Comparison of ENCODE assay signal across 1 cellular context in the genomic region with DNA sequence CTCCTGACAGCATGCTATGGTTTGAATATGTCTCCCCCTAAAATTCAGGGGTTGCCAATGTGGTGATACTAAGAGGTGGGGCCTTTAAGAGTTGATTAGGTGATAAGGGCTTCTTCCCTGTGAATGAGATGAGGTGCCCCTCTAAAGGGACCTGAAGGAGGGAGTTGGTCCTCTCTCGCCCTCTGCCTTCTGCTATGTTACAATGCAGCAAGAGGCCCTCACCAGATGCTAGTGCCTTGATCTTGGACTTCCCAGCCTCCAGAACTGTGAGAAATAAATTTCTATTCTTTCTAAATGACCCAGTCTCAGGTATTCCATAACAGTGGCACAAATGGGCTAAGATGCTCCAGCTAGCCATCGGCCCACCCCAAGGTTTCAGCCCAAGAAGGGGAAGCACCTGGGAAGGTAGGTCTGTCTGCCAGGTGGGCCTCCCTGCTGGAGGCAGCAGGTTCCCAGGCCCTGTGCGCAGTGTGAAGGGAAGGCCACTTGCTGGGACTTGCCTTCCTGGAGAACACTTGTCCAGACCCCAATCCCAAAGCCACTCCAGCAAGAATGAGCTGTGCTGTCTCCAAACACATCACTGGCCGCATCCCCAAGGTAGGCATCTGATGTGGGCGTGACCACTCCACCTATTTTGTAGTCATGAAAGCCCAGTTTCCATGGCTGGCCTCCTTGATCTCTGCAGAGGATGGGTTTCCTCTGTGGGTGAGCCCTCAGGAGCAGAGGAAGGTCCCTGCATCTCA.
TF ChIP-seq lines count a peak whose summit lies in the region.

No MANE protein-coding gene starts in this region.

TF ChIP-seq in HepG2, 621 proteins besides CTCF, POLR2A, EP300 and RAD21:
- TF ChIP-seq ZNF564 (CRISPR knock-in tag; IDR thresholded peaks at IDR 0.05): peak; percentile 99
- no peak for TF ChIP-seq CREB1 (IDR thresholded peaks at IDR 0.05)
- TF ChIP-seq CREB1 (CRISPR knock-in tag; IDR thresholded peaks at IDR 0.05): no peak
- TF ChIP-seq RXRB (CRISPR knock-in tag; IDR thresholded peaks at IDR 0.05; ENCODE audit: borderline replicate concordance): no peak
- no peak for TF ChIP-seq NFATC3 (CRISPR knock-in tag; IDR thresholded peaks at IDR 0.05)
- TF ChIP-seq, protein P1, sequence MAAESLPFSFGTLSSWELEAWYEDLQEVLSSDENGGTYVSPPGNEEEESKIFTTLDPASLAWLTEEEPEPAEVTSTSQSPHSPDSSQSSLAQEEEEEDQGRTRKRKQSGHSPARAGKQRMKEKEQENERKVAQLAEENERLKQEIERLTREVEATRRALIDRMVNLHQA (CRISPR knock-in tag; IDR thresholded peaks at IDR 0.05): no peak
- TF ChIP-seq STAG1 (CRISPR knock-in tag; IDR thresholded peaks at IDR 0.05): 0 out of 2 replicates have a peak, but pooled peaks have one; percentile 9
